1 cellular context compared by ENCODE assay signal in genomic region chr1:203304391-203304918, GRCh38.
TF ChIP-seq lines count a peak whose summit lies in the region.

No MANE protein-coding gene starts in this region.

TF ChIP-seq in HepG2, 621 proteins besides CTCF, POLR2A, EP300 and RAD21:
- TF ChIP-seq CREM (IDR thresholded peaks at IDR 0.05) (0 out of 2 replicates have a peak, but pooled peaks have one; percentile 6), CREM (CRISPR knock-in tag; IDR thresholded peaks at IDR 0.05) (no peak), ZSCAN31 (CRISPR knock-in tag; IDR thresholded peaks at IDR 0.05; ENCODE audit: low read depth) (no peak), TGIF2 (CRISPR knock-in tag; IDR thresholded peaks at IDR 0.05) (no peak), ARNT2 (CRISPR knock-in tag; IDR thresholded peaks at IDR 0.05; ENCODE audit: low read depth) (0 out of 2 replicates have a peak, but pooled peaks have one; percentile 1), CCAR2 (optimal IDR thresholded peaks at IDR 0.05; ENCODE audit: low read depth, low read length) (no peak), ZNF776 (CRISPR knock-in tag; IDR thresholded peaks at IDR 0.05) (0 out of 2 replicates have a peak, but pooled peaks have one; percentile 28), GTF2F1 (IDR thresholded peaks at IDR 0.05; ENCODE audit: low read length) (no peak), ZNF3 (CRISPR knock-in tag; IDR thresholded peaks at IDR 0.05) (peak; percentile 79; the same call in 1 of the 2 replicates)
